Comparison of ENCODE assay signal across 24 cellular contexts in genomic region chr15:74463634-74464033, GRCh38. TPM values are rescaled to one million over a fixed set of nuclear protein-coding genes. Genes with fewer than 3 reads are reported as not detected.
DNase-seq lines count a peak whose midpoint lies in the region; ATAC-seq and TF ChIP-seq lines count a peak whose summit lies in the region.
"Had no signal": no experiment of that assay in that cellular context is flagged by ENCODE, and none has a peak within 500 bp of the region (broad histone marks: within the 10 kb centered on the region; RNA-seq: fewer than 3 reads in every experiment).

No MANE protein-coding gene starts in this region.

- H3K27me3 ChIP-seq in gastrocnemius medialis, result no peaks in the 10 kb centered on the region
- H3K27me3 ChIP-seq: adrenal gland had no signal

- POLR2A ChIA-PET in HEK293T (lab: Yijun Ruan, JAX), result interaction anchor here (3.9 kb wide), 1 partner anchor 9 kb away, joined by 31 read pairs; no protein-coding TSS in a partner anchor

- H3K4me1 Mint-ChIP-seq in activated CD8-positive, alpha-beta memory T cell treated with anti-CD3 and anti-CD28 coated beads, Interleukin-2, amount 10 ng/mL, durations not matched to agents 7 days and 5 days, result peaks cover 51% of the 10 kb centered on the region
- peaks cover 49% of the 10 kb centered on the region for H3K4me1 Mint-ChIP-seq in activated naive CD8-positive, alpha-beta T cell treated with anti-CD3 and anti-CD28 coated beads, Interleukin-2, amount 50 U/mL, for 24 hours

- no peak for TF ChIP-seq POLR2A in gastrocnemius medialis (IDR thresholded peaks at IDR 0.05)

- in situ Hi-C loops in gastrocnemius medialis (cut with MboI; ENCODE audit: low sequenced_read_pairs in 4 of 4), result loop anchor here in 1 of 4 donors (25.0 kb wide), 2 partner anchors 149 to 476 kb away; partner anchors contain the start of genes CLK3, PML and STOML1

- H3K9me3 ChIP-seq in gastrocnemius medialis, result no peaks in the 10 kb centered on the region
- H3K9me3 ChIP-seq: A549, adrenal gland had no signal

- no peaks in the 10 kb centered on the region for H3K27me3 Mint-ChIP-seq in activated CD8-positive, alpha-beta memory T cell treated with anti-CD3 and anti-CD28 coated beads, Interleukin-2, amount 10 ng/mL, durations not matched to agents 7 days and 5 days
- no peaks in the 10 kb centered on the region for H3K27me3 Mint-ChIP-seq in activated naive CD8-positive, alpha-beta T cell treated with anti-CD3 and anti-CD28 coated beads, Interleukin-2, amount 50 U/mL, for 24 hours
- H3K27me3 Mint-ChIP-seq: naive B cell, progenitor cell of endocrine pancreas had no signal

- no peak overlapping the region for H3K27ac Mint-ChIP-seq in activated CD8-positive, alpha-beta memory T cell treated with anti-CD3 and anti-CD28 coated beads, Interleukin-2, amount 10 ng/mL, durations not matched to agents 7 days and 5 days
- H3K27ac Mint-ChIP-seq in activated naive CD8-positive, alpha-beta T cell treated with anti-CD3 and anti-CD28 coated beads, Interleukin-2, amount 50 U/mL, for 24 hours, result no peak overlapping the region
- H3K27ac Mint-ChIP-seq: progenitor cell of endocrine pancreas had no signal

- peaks cover 22 to 24% of the 10 kb centered on the region in 2 donors for H3K4me1 ChIP-seq in gastrocnemius medialis

- no peak for ATAC-seq in activated CD8-positive, alpha-beta memory T cell treated with anti-CD3 and anti-CD28 coated beads, Interleukin-2, amount 10 ng/mL, durations not matched to agents 7 days and 5 days
- no peak for ATAC-seq in activated naive CD8-positive, alpha-beta T cell treated with anti-CD3 and anti-CD28 coated beads, Interleukin-2, amount 50 U/mL, for 24 hours
- ATAC-seq in gastrocnemius medialis (no peak), GM21447 (IDR thresholded peaks at IDR 0.05; ENCODE audit: unreplicated experiment) (no peak), GM21515 (IDR thresholded peaks at IDR 0.05; ENCODE audit: unreplicated experiment) (no peak), GM21619 (IDR thresholded peaks at IDR 0.05; ENCODE audit: unreplicated experiment) (no peak)
- ATAC-seq: A549 had no signal

- peak overlapping the region; percentile 27 for H3K4me3 Mint-ChIP-seq in activated CD8-positive, alpha-beta memory T cell treated with anti-CD3 and anti-CD28 coated beads, Interleukin-2, amount 10 ng/mL, durations not matched to agents 7 days and 5 days
- peak overlapping the region; percentile 3 for H3K4me3 Mint-ChIP-seq in activated naive CD8-positive, alpha-beta T cell treated with anti-CD3 and anti-CD28 coated beads, Interleukin-2, amount 50 U/mL, for 24 hours

- no peak for DNase-seq in activated CD8-positive, alpha-beta memory T cell treated with anti-CD3 and anti-CD28 coated beads, Interleukin-2, amount 10 ng/mL, durations not matched to agents 7 days and 5 days
- DNase-seq in activated CD8-positive, alpha-beta memory T cell treated with anti-CD3 and anti-CD28 coated beads, Interleukin-2, amount 50 U/mL, for 4 hours, result no peak
- DNase-seq in HEK293T (ENCODE audit: extremely low spot score) (no peak), gastrocnemius medialis (no peak)
- no peak for DNase-seq in activated naive CD8-positive, alpha-beta T cell treated with anti-CD3 and anti-CD28 coated beads, Interleukin-2, amount 50 U/mL, for 24 hours
- DNase-seq: activated CD4-positive, alpha-beta T cell treated with anti-CD3 and anti-CD28 coated beads, Interleukin-2, amount 50 U/mL, for 48 hours; dermis blood vessel endothelial cell; DMS153; foreskin fibroblast; hippocampal formation; islet precursor cell; NCI-H1105 treated with DMSO at 0.1 percent for 48 hours; NCI-H2107; NCI-H510A treated with DMSO at 0.1 percent for 48 hours; SHP77; stimulated activated CD4-positive, alpha-beta T cell treated with anti-CD3 and anti-CD28 coated beads, Interleukin-2, amount 100 ng/mL, for 24 hours had no signal

- H3K4me3 ChIP-seq in gastrocnemius medialis, result no peak overlapping the region
- H3K4me3 ChIP-seq: A549, adrenal gland had no signal

- peak overlapping the region; percentile 87 to 99 (median 92) for H3K27ac ChIP-seq in gastrocnemius medialis
- H3K27ac ChIP-seq: A549, adrenal gland, C4-2B had no signal

- H3K36me3 ChIP-seq in gastrocnemius medialis, result peaks cover 0 to 2% of the 10 kb centered on the region in 2 donors
- H3K36me3 ChIP-seq: adrenal gland had no signal

- H3K9me3 Mint-ChIP-seq in activated CD8-positive, alpha-beta memory T cell treated with anti-CD3 and anti-CD28 coated beads, Interleukin-2, amount 10 ng/mL, durations not matched to agents 7 days and 5 days (ENCODE audit: low read depth), result peaks cover 2% of the 10 kb centered on the region
- no peaks in the 10 kb centered on the region for H3K9me3 Mint-ChIP-seq in activated naive CD8-positive, alpha-beta T cell treated with anti-CD3 and anti-CD28 coated beads, Interleukin-2, amount 50 U/mL, for 24 hours

- peaks cover 31% of the 10 kb centered on the region for H3K36me3 Mint-ChIP-seq in activated CD8-positive, alpha-beta memory T cell treated with anti-CD3 and anti-CD28 coated beads, Interleukin-2, amount 10 ng/mL, durations not matched to agents 7 days and 5 days
- peaks cover 24% of the 10 kb centered on the region for H3K36me3 Mint-ChIP-seq in activated naive CD8-positive, alpha-beta T cell treated with anti-CD3 and anti-CD28 coated beads, Interleukin-2, amount 50 U/mL, for 24 hours (ENCODE audit: low read depth)

- intact Hi-C loops in gastrocnemius medialis (cut with DNase I; ENCODE audit: low total_unique reads), result loop anchor here (5.0 to 10.0 kb wide), 2 partner anchors 154 to 469 kb away; partner anchors contain the start of genes CLK3, PML and STOML1

- CTCF ChIA-PET in activated CD8-positive, alpha-beta memory T cell treated with anti-CD3 and anti-CD28 coated beads, Interleukin-2, amount 10 ng/mL, durations not matched to agents 7 days and 5 days (lab: Charles Lee), result interaction anchor here (0.5 to 1.5 kb wide), 2 partner anchors 22 to 153 kb away, joined by 3 read pairs; no protein-coding TSS in a partner anchor
- CTCF ChIA-PET in HEK293T (lab: Yijun Ruan, JAX), result no interaction called here

- TF ChIP-seq CTCF in gastrocnemius medialis (IDR thresholded peaks at IDR 0.05 in 4 of 5, conservative IDR thresholded peaks at IDR 0.05 in 1 of 5), result no peak

TF ChIP-seq in HEK293T, 16 proteins besides CTCF, POLR2A, EP300 and RAD21:
- TF ChIP-seq FOXK2 (IDR thresholded peaks at IDR 0.05) (no peak), PKNOX1 (IDR thresholded peaks at IDR 0.05) (0 out of 2 replicates have a peak, but pooled peaks have one; percentile 13)

RNA-seq across cellular contexts. Expression of gene UBL7, which starts 2.7 kb away (rescaled TPM):
- total RNA-seq in activated CD8-positive, alpha-beta memory T cell treated with anti-CD3 and anti-CD28 coated beads, Interleukin-2, amount 10 ng/mL, durations not matched to agents 7 days and 5 days, result 10 to 100 TPM; 55.9 to 60.9 TPM
- 100 to 1,000 TPM in 1 of 4 donors, 10 to 100 TPM in 3; 66.4 to 139 (median 83.2) TPM for total RNA-seq in gastrocnemius medialis

RNA-seq across cellular contexts. Expression of gene SEMA7A, which starts 29.9 kb away (rescaled TPM):
- 10 to 100 TPM; 26.4 to 32.9 TPM for total RNA-seq in activated CD8-positive, alpha-beta memory T cell treated with anti-CD3 and anti-CD28 coated beads, Interleukin-2, amount 10 ng/mL, durations not matched to agents 7 days and 5 days
- 1 to 10 TPM in 3 of 4 donors, under 1 TPM in 1; 0.51 to 2.7 (median 2.4) TPM for total RNA-seq in gastrocnemius medialis

Comparison
In these comparisons a context has a peak if more than half of its experiments do, and no peak if none do; other contexts are left out.
1. RNA of gene SEMA7A, which starts 29.9 kb away (total RNA-seq): 26.4 to 32.9 TPM in activated CD8-positive, alpha-beta memory T cell treated with anti-CD3 and anti-CD28 coated beads, Interleukin-2, amount 10 ng/mL, durations not matched to agents 7 days and 5 days; 0.51 to 2.7 TPM in gastrocnemius medialis; every median in the first group is over 4 times any median in the second.